ENCODE assay signal across 25 cellular contexts in the genomic region with DNA sequence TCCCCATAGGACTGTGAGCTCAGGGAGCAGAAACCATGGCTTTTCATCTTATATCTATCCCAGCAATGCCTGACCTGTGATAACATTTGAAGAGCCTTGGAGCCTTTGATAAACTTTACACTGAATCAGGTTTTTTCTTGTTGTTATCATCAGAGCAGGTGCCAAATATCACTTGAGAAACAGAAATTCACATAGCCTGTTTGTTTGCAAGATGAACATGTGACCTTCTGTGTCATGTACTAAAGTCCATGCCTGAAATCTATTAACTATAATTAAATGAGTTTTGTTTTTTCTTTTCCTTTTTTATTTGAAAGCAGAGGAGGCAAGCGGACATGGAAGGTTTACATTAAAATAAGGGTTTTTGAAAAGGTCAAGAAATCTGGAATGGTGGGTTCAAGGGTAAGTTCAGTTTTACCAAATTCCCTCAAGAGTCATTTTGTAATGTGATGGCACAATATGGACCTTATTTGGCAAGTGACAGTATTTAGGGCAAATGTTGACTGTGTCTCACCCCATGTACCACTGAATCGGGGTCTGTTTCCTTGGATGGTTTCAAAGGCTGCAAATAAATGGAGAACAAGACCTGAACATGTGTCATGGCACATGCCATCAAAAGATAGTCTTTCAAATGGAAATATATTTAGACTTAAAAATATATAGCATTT.
"Had no signal": no experiment of that assay in that cellular context is flagged by ENCODE, and none has a peak within 500 bp of the region (broad histone marks: within the 10 kb centered on the region; RNA-seq: fewer than 3 reads in every experiment).

No MANE protein-coding gene starts in this region.

- H3K27me3 Mint-ChIP-seq: activated CD4-positive, alpha-beta T cell treated with anti-CD3 and anti-CD28 coated beads, Interleukin-2, amount 10 ng/mL, durations not matched to agents 24 days and 14 days; activated CD8-positive, alpha-beta T cell treated with anti-CD3 and anti-CD28 coated beads for 36 hours; activated naive CD8-positive, alpha-beta T cell treated with anti-CD3 and anti-CD28 coated beads for 36 hours; activated T-helper 17 cell treated with anti-CD3 and anti-CD28 coated beads, Interleukin-2, amount 50 U/mL, for 72 hours had no signal

- H3K36me3 ChIP-seq: ascending aorta, breast epithelium, MG63, Peyer's patch had no signal

- DNase-seq: activated CD4-positive, alpha-beta T cell treated with anti-CD3 and anti-CD28 coated beads, Interleukin-2, amount 50 U/mL, for 4 hours; activated CD8-positive, alpha-beta T cell treated with anti-CD3 and anti-CD28 coated beads for 36 hours; activated effector memory CD4-positive, alpha-beta T cell treated with anti-CD3 and anti-CD28 coated beads, Interleukin-2, amount 50 U/mL, for 16 hours; activated naive CD4-positive, alpha-beta T cell; activated naive CD4-positive, alpha-beta T cell treated with anti-CD3 and anti-CD28 coated beads, Interleukin-2, amount 50 U/mL, for 16 hours; activated naive CD8-positive, alpha-beta T cell treated with anti-CD3 and anti-CD28 coated beads for 36 hours; activated T-cell treated with anti-CD3 and anti-CD28 coated beads, Interleukin-2, amount 50 U/mL, for 1 hour; activated T-cell treated with anti-CD3 and anti-CD28 coated beads, Interleukin-2, amount 50 U/mL, for 72 hours; KG1; MG63; NCI-H1092; NCI-H146; NCI-H187; NCI-H2029 treated with DMSO at 0.1 percent for 48 hours; NCI-H2107; NCI-H2171; NCI-H510A; NCI-H748 treated with DMSO at 0.1 percent for 48 hours; NK-92 treated with Interleukin-12 subunit alpha and Interleukin-12 subunit beta, amount 100 ng/mL, for 24 hours; Peyer's patch; T1000 had no signal

- H3K4me3 ChIP-seq: ascending aorta, breast epithelium, MG63, Peyer's patch had no signal

- H3K36me3 Mint-ChIP-seq: activated naive CD8-positive, alpha-beta T cell treated with anti-CD3 and anti-CD28 coated beads for 36 hours had no signal

- ATAC-seq: activated CD8-positive, alpha-beta T cell treated with anti-CD3 and anti-CD28 coated beads for 36 hours; activated T-cell treated with anti-CD3 and anti-CD28 coated beads, Interleukin-2, amount 50 U/mL, for 72 hours; activated T-helper 17 cell treated with anti-CD3 and anti-CD28 coated beads, Interleukin-2, amount 50 U/mL, for 72 hours had no signal

- H3K9me3 Mint-ChIP-seq: activated CD4-positive, alpha-beta T cell treated with anti-CD3 and anti-CD28 coated beads, Interleukin-2, amount 10 ng/mL, durations not matched to agents 24 days and 14 days; activated CD8-positive, alpha-beta T cell treated with anti-CD3 and anti-CD28 coated beads for 36 hours; activated naive CD8-positive, alpha-beta T cell treated with anti-CD3 and anti-CD28 coated beads for 36 hours; activated T-helper 17 cell treated with anti-CD3 and anti-CD28 coated beads, Interleukin-2, amount 50 U/mL, for 72 hours had no signal

- H3K4me1 ChIP-seq: ascending aorta, breast epithelium, Peyer's patch had no signal

- H3K9me3 ChIP-seq: ascending aorta, breast epithelium, MG63, Peyer's patch had no signal

- H3K4me3 Mint-ChIP-seq: activated CD4-positive, alpha-beta T cell treated with anti-CD3 and anti-CD28 coated beads, Interleukin-2, amount 10 ng/mL, durations not matched to agents 24 days and 14 days; activated CD8-positive, alpha-beta T cell treated with anti-CD3 and anti-CD28 coated beads for 36 hours; activated naive CD8-positive, alpha-beta T cell treated with anti-CD3 and anti-CD28 coated beads for 36 hours; activated T-cell treated with anti-CD3 and anti-CD28 coated beads, Interleukin-2, amount 50 U/mL, for 72 hours; activated T-helper 17 cell treated with anti-CD3 and anti-CD28 coated beads, Interleukin-2, amount 50 U/mL, for 72 hours had no signal

- H3K4me1 Mint-ChIP-seq: activated CD4-positive, alpha-beta T cell treated with anti-CD3 and anti-CD28 coated beads, Interleukin-2, amount 10 ng/mL, durations not matched to agents 24 days and 14 days; activated naive CD8-positive, alpha-beta T cell treated with anti-CD3 and anti-CD28 coated beads for 36 hours; activated T-helper 17 cell treated with anti-CD3 and anti-CD28 coated beads, Interleukin-2, amount 50 U/mL, for 72 hours had no signal

- H3K27ac Mint-ChIP-seq: activated CD4-positive, alpha-beta T cell treated with anti-CD3 and anti-CD28 coated beads, Interleukin-2, amount 10 ng/mL, durations not matched to agents 24 days and 14 days; activated CD8-positive, alpha-beta T cell treated with anti-CD3 and anti-CD28 coated beads for 36 hours; activated naive CD8-positive, alpha-beta T cell treated with anti-CD3 and anti-CD28 coated beads for 36 hours; activated T-cell treated with anti-CD3 and anti-CD28 coated beads, Interleukin-2, amount 50 U/mL, for 72 hours; activated T-helper 17 cell treated with anti-CD3 and anti-CD28 coated beads, Interleukin-2, amount 50 U/mL, for 72 hours had no signal

- H3K27ac ChIP-seq: ascending aorta, breast epithelium, Peyer's patch had no signal

- H3K27me3 ChIP-seq: ascending aorta, breast epithelium, MG63, Peyer's patch had no signal
